Comparison of ENCODE assay signal across 8 cellular contexts in genomic region chr5:14174235-14174636, GRCh38. TPM values are rescaled to one million over a fixed set of nuclear protein-coding genes. Genes with fewer than 3 reads are reported as not detected.
DNase-seq lines count a peak whose midpoint lies in the region; ATAC-seq and TF ChIP-seq lines count a peak whose summit lies in the region.

No MANE protein-coding gene starts in this region.

- peak overlapping the region; percentile 43 for H3K4me3 Mint-ChIP-seq in osteocyte (ENCODE audit: unreplicated experiment)
- H3K4me3 Mint-ChIP-seq in effector memory CD8-positive, alpha-beta T cell: no peak overlapping the region

- peak overlapping the region; percentile 92 for H3K27ac Mint-ChIP-seq in osteocyte (ENCODE audit: unreplicated experiment)
- no peak overlapping the region for H3K27ac Mint-ChIP-seq in effector memory CD8-positive, alpha-beta T cell

- DNase-seq in ecto neural progenitor cell (ENCODE audit: low spot score): peak; percentile 56
- no peak for DNase-seq in osteocyte (ENCODE audit: extremely low spot score, unreplicated experiment)
- no peak for DNase-seq in HK-2 (ENCODE audit: unreplicated experiment)
- no peak for DNase-seq in NCI-H226
- DNase-seq in AG08395 (ENCODE audit: low spot score): no peak
- DNase-seq in effector memory CD8-positive, alpha-beta T cell: no peak

- peak; percentile 29 for ATAC-seq in GM19025 (IDR thresholded peaks at IDR 0.05; ENCODE audit: low read depth, unreplicated experiment)
- peak; percentile 26 for ATAC-seq in HG03565 (IDR thresholded peaks at IDR 0.05; ENCODE audit: unreplicated experiment)
- no peak for ATAC-seq in effector memory CD8-positive, alpha-beta T cell (replicated peaks)

- peaks cover 86% of the 10 kb centered on the region for H3K4me1 Mint-ChIP-seq in osteocyte (ENCODE audit: unreplicated experiment)
- peaks cover 0 to 5% of the 10 kb centered on the region in 2 donors for H3K4me1 Mint-ChIP-seq in effector memory CD8-positive, alpha-beta T cell (ENCODE audit: low read depth in 2 of 2)

- TF ChIP-seq CTCF in osteocyte (IDR thresholded peaks at IDR 0.05): no peak

- H3K36me3 Mint-ChIP-seq in osteocyte (ENCODE audit: unreplicated experiment): no peaks in the 10 kb centered on the region
- no peaks in the 10 kb centered on the region for H3K36me3 Mint-ChIP-seq in effector memory CD8-positive, alpha-beta T cell (ENCODE audit: insufficient read depth)

- no peaks in the 10 kb centered on the region for H3K27me3 Mint-ChIP-seq in osteocyte (ENCODE audit: unreplicated experiment)
- H3K27me3 Mint-ChIP-seq in effector memory CD8-positive, alpha-beta T cell: peaks cover 0 to 45% of the 10 kb centered on the region in 2 donors

- no peaks in the 10 kb centered on the region for H3K9me3 Mint-ChIP-seq in osteocyte (ENCODE audit: unreplicated experiment)
- H3K9me3 Mint-ChIP-seq in effector memory CD8-positive, alpha-beta T cell: no peaks in the 10 kb centered on the region

RNA-seq across cellular contexts. Expression of gene TRIO, which starts 31.1 kb away (rescaled TPM):
- total RNA-seq in osteocyte: 336 and 341 TPM in 2 replicates
